In the genomic region with DNA sequence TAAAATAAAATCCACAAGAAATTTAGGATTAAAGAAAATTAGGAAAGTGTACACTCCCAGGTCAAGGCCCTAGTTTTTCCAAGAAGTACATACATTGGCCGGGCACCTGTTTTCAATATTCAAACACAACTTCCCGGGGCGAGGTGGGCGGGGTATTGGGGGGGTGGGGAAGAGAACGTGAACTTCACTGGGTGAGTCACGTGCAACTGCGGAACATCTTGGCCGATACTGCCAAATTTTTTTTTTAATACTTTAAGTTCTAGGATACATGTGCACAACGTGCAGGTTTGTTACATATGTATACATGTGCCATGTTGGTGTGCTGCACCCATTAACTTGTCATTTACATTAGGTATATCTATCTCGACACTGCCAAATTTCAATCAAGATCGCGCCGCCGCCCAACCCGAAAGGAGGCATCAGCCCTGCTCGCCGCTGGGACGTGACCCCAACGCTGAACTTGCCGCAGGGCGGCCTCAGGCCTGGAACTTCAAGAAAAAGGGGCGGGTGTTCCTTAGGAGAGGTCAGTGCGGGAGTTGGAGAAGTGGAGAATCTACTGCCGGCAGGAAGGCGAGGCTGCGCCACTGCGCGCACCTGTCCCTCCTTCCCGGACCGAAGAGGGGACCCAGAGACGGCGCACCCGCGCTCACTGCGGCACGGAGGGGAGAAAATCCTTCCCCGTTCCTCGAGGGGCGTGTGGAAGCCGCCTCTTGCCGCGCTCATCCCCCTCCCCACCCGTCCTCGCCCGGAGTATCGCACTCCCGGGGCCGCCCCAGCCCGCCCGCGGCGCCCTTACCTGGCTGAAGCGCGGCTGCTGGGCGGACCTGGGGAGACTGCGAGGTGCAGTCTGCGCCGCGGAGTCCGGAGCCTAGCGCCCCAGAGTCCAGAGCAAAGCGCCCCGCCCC, we compare ENCODE assay signal across 8 cellular contexts. TPM values are rescaled to one million over a fixed set of nuclear protein-coding genes. Genes with fewer than 3 reads are reported as not detected.
DNase-seq lines count a peak whose midpoint lies in the region; ATAC-seq lines count a peak whose summit lies in the region.

A gene (minus strand): TSS at position 883 of the 905 bp plus-strand sequence. CDS start 41,224 bp downstream, outside the sequence.

- POLR2A ChIA-PET in T-cell (lab: Charles Lee) = no interaction called here

- peak within 1 kb of the TSS; percentile 79 to 84 for H3K27ac Mint-ChIP-seq in T-cell

- peak; percentile 47 for DNase-seq in EH (ENCODE audit: low read depth)
- DNase-seq in HT-29 (ENCODE audit: low spot score) = peak; percentile 78
- peak in 24 of 34 experiments; percentile 1 to 61 (median 22) for DNase-seq in T-cell
- DNase-seq in cerebellum (ENCODE audit: low spot score) = peak; percentile 2
- no peak for DNase-seq in left lobe of liver (ENCODE audit: low spot score)
- peak; percentile 16 to 34 for DNase-seq in stimulated activated CD4-positive, alpha-beta T cell treated with anti-CD3 and anti-CD28 coated beads, Interleukin-4, amount 100 ng/mL, for 48 hours (ENCODE audit: low read depth in 2 of 2)
- DNase-seq in NCI-H1694 treated with DMSO at 0.1 percent for 48 hours (lab: John Stamatoyannopoulos, UW) = no peak

- no peaks in the 10 kb centered on the region for H3K36me3 Mint-ChIP-seq in T-cell

- H3K4me1 Mint-ChIP-seq in T-cell = peaks cover 17 to 19% (median 18%) of the 10 kb centered on the region in 3 donors

- CTCF ChIA-PET in T-cell (lab: Charles Lee) = no interaction called here

- H3K27me3 Mint-ChIP-seq in T-cell = no peaks in the 10 kb centered on the region

- ATAC-seq in GM21367 (IDR thresholded peaks at IDR 0.05; ENCODE audit: unreplicated experiment) = peak; percentile 11
- ATAC-seq in T-cell (replicated peaks in 1 of 4) = peak; percentile 15 to 53 (median 50)
- peak; percentile 54 for ATAC-seq in left lobe of liver

- H3K4me3 Mint-ChIP-seq in T-cell = peak within 1 kb of the TSS; percentile 92 to 97 (median 94)

- no peaks in the 10 kb centered on the region for H3K9me3 Mint-ChIP-seq in T-cell

RNA-seq across cellular contexts. Expression of the gene that starts here (rescaled TPM):
- 1.2 and 3.2 TPM in 2 replicates for total RNA-seq in HT-29 (2014; rRNA removed; shearing (Covaris generic))
- total RNA-seq in T-cell = 1 to 10 TPM; 1.7 to 5.4 (median 2.5) TPM
- 0.73 TPM for total RNA-seq in cerebellum
- 3.2 TPM for total RNA-seq in left lobe of liver

Comparison
In these comparisons a context has a peak if more than half of its experiments do, and no peak if none do; other contexts are left out.
1. Peak in DNase-seq in cerebellum; RNA of the gene not detected or under 1 TPM.
2. DNase-seq: peak in EH (single experiment), HT-29 (single experiment), T-cell (24 of 34) and stimulated activated CD4-positive, alpha-beta T cell treated with anti-CD3 and anti-CD28 coated beads, Interleukin-4, amount 100 ng/mL, for 48 hours (2 of 2); none in left lobe of liver (single experiment) and NCI-H1694 treated with DMSO at 0.1 percent for 48 hours (single experiment).
3. Peak in every context shown above with its lines, with median percentiles within 50 percentile points of each other: ATAC-seq.